9 cellular contexts compared by ENCODE assay signal in the genomic region with DNA sequence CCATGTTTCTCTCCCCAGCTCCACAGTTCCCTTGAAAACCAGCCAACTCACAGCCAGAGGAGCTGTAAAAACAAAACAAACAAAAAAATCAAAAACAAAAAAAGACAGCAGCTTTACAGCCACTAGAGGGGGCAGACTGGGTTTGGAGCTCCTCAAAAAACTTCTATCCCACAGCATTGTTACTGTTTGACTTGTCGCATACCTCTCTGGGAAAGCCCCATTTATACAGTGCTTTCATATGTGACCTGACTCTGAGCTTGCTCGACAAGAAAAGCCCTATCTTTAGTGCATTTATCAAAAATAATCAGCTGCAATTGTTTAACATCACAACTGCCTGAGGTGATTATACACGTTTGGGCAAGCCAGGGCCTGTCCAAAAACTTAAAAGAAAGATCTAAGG. TPM values are rescaled to one million over a fixed set of nuclear protein-coding genes. Genes with fewer than 3 reads are reported as not detected.
A peak's percentile ranks its signal among the peaks of the same experiment; 100 is the strongest.
DNase-seq lines count a peak whose midpoint lies in the region; ATAC-seq and TF ChIP-seq lines count a peak whose summit lies in the region.
"Had no signal": no experiment of that assay in that cellular context is flagged by ENCODE, and none has a peak within 500 bp of the region (broad histone marks: within the 10 kb centered on the region; RNA-seq: fewer than 3 reads in every experiment).

No MANE protein-coding gene starts in this region.

- H3K36me3 ChIP-seq in upper lobe of right lung: no peaks in the 10 kb centered on the region

- intact Hi-C loops in upper lobe of right lung (cut with DNase I): no loop called here
- intact Hi-C loops in posterior vena cava (cut with DNase I): no loop called here

- ATAC-seq in HG03442 (IDR thresholded peaks at IDR 0.05; ENCODE audit: unreplicated experiment) (peak; percentile 100), upper lobe of right lung (no peak)

- H3K4me3 ChIP-seq in upper lobe of right lung: no peak overlapping the region

- no peaks in the 10 kb centered on the region for H3K4me1 ChIP-seq in upper lobe of right lung

- H3K27ac ChIP-seq in upper lobe of right lung: no peak overlapping the region

- H3K9me3 ChIP-seq in upper lobe of right lung: no peaks in the 10 kb centered on the region

- DNase-seq in NCI-H2196 (lab: John Stamatoyannopoulos, UW; ENCODE audit: unreplicated experiment) (peak; percentile 1), NCI-H2196 treated with DMSO at 0.1 percent for 48 hours (lab: John Stamatoyannopoulos, UW; ENCODE audit: unreplicated experiment) (no peak), GM20000 (ENCODE audit: low spot score) (peak; percentile 25), SK-N-DZ (ENCODE audit: low spot score) (peak; percentile 2), glomerular endothelial cell (ENCODE audit: extremely low read depth, low read depth, low spot score) (peak; percentile 22), upper lobe of right lung (no peak), posterior vena cava (ENCODE audit: low spot score) (no peak)
- DNase-seq: DND-41 had no signal

- H3K27me3 ChIP-seq in upper lobe of right lung: no peaks in the 10 kb centered on the region

- TF ChIP-seq CTCF in GM20000 (IDR thresholded peaks at IDR 0.05; ENCODE audit: extremely low read depth, missing control alignments): no peak
- TF ChIP-seq CTCF in upper lobe of right lung (IDR thresholded peaks at IDR 0.05): peak; percentile 34

RNA-seq across cellular contexts. Expression of a gene that starts 21.6 kb away (rescaled TPM):
- polyA plus RNA-seq in SK-N-DZ (2014; cell fraction: cytosol; rRNA removed): 0.92 and 1.3 TPM in 2 replicates
- polyA plus RNA-seq in SK-N-DZ (2014; cell fraction: nucleus; rRNA removed): 2.7 and 2.8 TPM in 2 replicates
- total RNA-seq in glomerular endothelial cell (32.5 and 34.1 TPM in 2 replicates), upper lobe of right lung (13.9 TPM), posterior vena cava (10 to 100 TPM in 1 of 2 donors, 1 to 10 TPM in 1; 7.8 to 11.1 TPM)

RNA-seq across cellular contexts. Expression of a gene that starts 29.0 kb away (rescaled TPM):
- polyA plus RNA-seq in SK-N-DZ (2014; cell fraction: cytosol; rRNA removed): not detected in 2 replicates
- not detected in 2 replicates for polyA plus RNA-seq in SK-N-DZ (2014; cell fraction: nucleus; rRNA removed)
- total RNA-seq in glomerular endothelial cell (55.9 and 61.9 TPM in 2 replicates), upper lobe of right lung (39.1 TPM), posterior vena cava (10 to 100 TPM; 34.5 to 40.3 TPM)

RNA-seq across cellular contexts. Expression of a gene that starts 30.3 kb away (rescaled TPM):
- polyA plus RNA-seq in SK-N-DZ (2014; cell fraction: cytosol; rRNA removed): not detected in 2 replicates
- polyA plus RNA-seq in SK-N-DZ (2014; cell fraction: nucleus; rRNA removed): not detected in 2 replicates
- total RNA-seq in glomerular endothelial cell: not detected in 2 replicates
- total RNA-seq in upper lobe of right lung: not detected
- total RNA-seq in posterior vena cava: under 1 TPM in 1 of 2 donors, not detected in 1; 0.43 TPM

Comparison
In these comparisons a context has a peak if more than half of its experiments do, and no peak if none do; other contexts are left out.
1. DNase-seq: peak in NCI-H2196 (single experiment), GM20000 (single experiment), SK-N-DZ (single experiment) and glomerular endothelial cell (single experiment); none in NCI-H2196 treated with DMSO at 0.1 percent for 48 hours (single experiment), upper lobe of right lung (single experiment) and posterior vena cava (single experiment).